Comparison of ENCODE assay signal across 10 cellular contexts in the genomic region with DNA sequence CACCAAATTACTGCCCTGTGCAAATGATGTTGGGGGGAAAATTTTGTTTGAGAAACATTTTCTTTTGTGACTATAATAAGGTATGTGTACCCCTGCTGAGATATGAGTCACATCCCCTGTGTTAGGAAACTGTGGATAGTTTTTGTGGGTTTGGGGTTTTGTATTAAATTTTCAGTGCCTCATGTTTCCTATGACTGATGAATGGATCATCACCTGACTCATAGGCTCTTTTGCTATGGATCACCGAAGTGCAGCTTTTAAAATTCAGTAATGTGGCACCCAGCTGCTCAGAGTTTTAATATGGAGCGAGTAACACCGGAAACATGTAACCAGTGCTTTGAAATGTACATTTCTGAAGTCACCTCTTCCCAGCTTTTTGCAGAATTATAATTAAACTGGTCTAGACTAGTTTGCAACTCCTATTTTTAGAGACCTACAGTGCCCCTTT.
A peak's percentile ranks its signal among the peaks of the same experiment; 100 is the strongest.
DNase-seq lines count a peak whose midpoint lies in the region; ATAC-seq, FAIRE-seq and TF ChIP-seq lines count a peak whose summit lies in the region.
"Had no signal": no experiment of that assay in that cellular context is flagged by ENCODE, and none has a peak within 500 bp of the region (broad histone marks: within the 10 kb centered on the region; RNA-seq: fewer than 3 reads in every experiment).

No MANE protein-coding gene starts in this region.

- H3K9me3 ChIP-seq in GM23248 (ENCODE audit: low read depth), result no peaks in the 10 kb centered on the region
- H3K9me3 ChIP-seq in RWPE2 (ENCODE audit: severe bottlenecking), result no peaks in the 10 kb centered on the region
- no peaks in the 10 kb centered on the region for H3K9me3 ChIP-seq in upper lobe of left lung

- no peaks in the 10 kb centered on the region for H3K36me3 Mint-ChIP-seq in nephron progenitor cell (ENCODE audit: low read depth)

- H2AFZ ChIP-seq in GM23248, result no peak overlapping the region

- peak; percentile 96 for DNase-seq in GM23248
- no peak for DNase-seq in RWPE2 (ENCODE audit: low spot score)
- DNase-seq in fibroblast of gingiva (ENCODE audit: low read depth), result peak; percentile 95
- no peak for DNase-seq in COR-L47 (lab: John Stamatoyannopoulos, UW)
- DNase-seq in upper lobe of left lung, result no peak
- DNase-seq in nephron progenitor cell, result no peak
- DNase-seq: activated effector memory CD4-positive, alpha-beta T cell treated with anti-CD3 and anti-CD28 coated beads, Interleukin-2, amount 50 U/mL, for 16 hours; NCI-H526 had no signal

- TF ChIP-seq EP300 in upper lobe of left lung (IDR thresholded peaks at IDR 0.05), result no peak

- H4K20me1 ChIP-seq in GM23248 (ENCODE audit: insufficient read depth), result no peaks in the 10 kb centered on the region

- peak; percentile 90 for FAIRE-seq in A204.1 (lab: Jason Lieb, UNC)

- no peaks in the 10 kb centered on the region for H3K27me3 Mint-ChIP-seq in nephron progenitor cell (ENCODE audit: low read depth, poor library complexity)

- H3K4me3 ChIP-seq in GM23248 (no peak overlapping the region), RWPE2 (ENCODE audit: severe bottlenecking) (no peak overlapping the region), upper lobe of left lung (no peak overlapping the region)

- peak overlapping the region; percentile 48 for H3K4me2 ChIP-seq in GM23248 (ENCODE audit: unreplicated experiment)

- peaks cover 4% of the 10 kb centered on the region for H3K4me1 Mint-ChIP-seq in nephron progenitor cell

- H3K27ac ChIP-seq in GM23248 (peak overlapping the region; percentile 82), RWPE2 (ENCODE audit: poor library complexity, severe bottlenecking) (peak overlapping the region; percentile 100), upper lobe of left lung (no peak overlapping the region)

- TF ChIP-seq CTCF in RWPE2 (IDR thresholded peaks at IDR 0.05; ENCODE audit: poor library complexity, severe bottlenecking), result no peak
- TF ChIP-seq CTCF in upper lobe of left lung (IDR thresholded peaks at IDR 0.05), result no peak
- no peak for TF ChIP-seq CTCF in nephron progenitor cell (IDR thresholded peaks at IDR 0.05)

- H3K4me1 ChIP-seq in GM23248 (ENCODE audit: insufficient read depth), result peaks cover 37% of the 10 kb centered on the region
- peaks cover 38% of the 10 kb centered on the region for H3K4me1 ChIP-seq in RWPE2 (ENCODE audit: insufficient read depth, poor library complexity, severe bottlenecking)
- no peaks in the 10 kb centered on the region for H3K4me1 ChIP-seq in upper lobe of left lung

- H3K27me3 ChIP-seq in GM23248 (replicated peaks; ENCODE audit: insufficient read depth) (no peaks in the 10 kb centered on the region), RWPE2 (ENCODE audit: insufficient read depth, poor library complexity, severe bottlenecking) (no peaks in the 10 kb centered on the region), upper lobe of left lung (no peaks in the 10 kb centered on the region)

- H3K9ac ChIP-seq in GM23248, result peak overlapping the region; percentile 9

- H3K4me3 Mint-ChIP-seq in nephron progenitor cell, result no peak overlapping the region

- H3K27ac Mint-ChIP-seq in nephron progenitor cell, result no peak overlapping the region

- no peaks in the 10 kb centered on the region for H3K9me2 ChIP-seq in GM23248 (ENCODE audit: insufficient read depth)

- ATAC-seq in RWPE2 (ENCODE audit: low read depth), result peak; percentile 92
- ATAC-seq in upper lobe of left lung (ENCODE audit: low FRiP score in 2 of 2), result no peak
- no peak for ATAC-seq in GM18873 (IDR thresholded peaks at IDR 0.05; ENCODE audit: low FRiP score, unreplicated experiment)

- in situ Hi-C loops in GM23248 (cut with MboI), result no loop called here

- H3K9me3 Mint-ChIP-seq in nephron progenitor cell, result no peaks in the 10 kb centered on the region

- TF ChIP-seq POLR2A in upper lobe of left lung (IDR thresholded peaks at IDR 0.05), result no peak

- H3F3A ChIP-seq in GM23248 (ENCODE audit: insufficient read depth), result peaks cover 41% of the 10 kb centered on the region

- WGBS in GM23248 (ENCODE audit: low coverage in 1 of 2, low lambda C conversion rate in 2 of 2, missing lambda C conversion rate in 2 of 2), 2 experiments, result 0 to 4% methylated on average over 3 of the region's 3 CpGs
- 76 to 81% methylated on average over 3 of the region's 3 CpGs for WGBS in upper lobe of left lung, 2 donors

- no peaks in the 10 kb centered on the region for H3K79me2 ChIP-seq in GM23248 (ENCODE audit: insufficient read depth)

- H3K36me3 ChIP-seq in GM23248 (ENCODE audit: low read depth) (no peaks in the 10 kb centered on the region), RWPE2 (ENCODE audit: low read depth) (no peaks in the 10 kb centered on the region), upper lobe of left lung (no peaks in the 10 kb centered on the region)

Comparison
In these comparisons a context has a peak if more than half of its experiments do, and no peak if none do; other contexts are left out.
1. DNase-seq: peak in GM23248 (single experiment) and fibroblast of gingiva (single experiment); none in RWPE2 (single experiment), COR-L47 (single experiment), upper lobe of left lung (0 of 2) and nephron progenitor cell (single experiment).
2. H3K27ac ChIP-seq: peak in GM23248 (single experiment) and RWPE2 (single experiment); none in upper lobe of left lung (0 of 4).